In genomic region chr9:124504530-124505005, GRCh38 we compare ENCODE assay signal across 15 cellular contexts. TPM values are rescaled to one million over a fixed set of nuclear protein-coding genes. Genes with fewer than 3 reads are reported as not detected.
DNase-seq lines count a peak whose midpoint lies in the region; ATAC-seq and TF ChIP-seq lines count a peak whose summit lies in the region.
"Had no signal": no experiment of that assay in that cellular context is flagged by ENCODE, and none has a peak within 500 bp of the region (broad histone marks: within the 10 kb centered on the region; RNA-seq: fewer than 3 reads in every experiment).

No MANE protein-coding gene starts in this region.

- ATAC-seq in heart left ventricle, result no peak
- ATAC-seq in lower lobe of right lung, result no peak
- ATAC-seq in GM18519 (IDR thresholded peaks at IDR 0.05; ENCODE audit: low FRiP score, unreplicated experiment), result no peak
- ATAC-seq in HG02678 (IDR thresholded peaks at IDR 0.05; ENCODE audit: unreplicated experiment), result no peak

- TF ChIP-seq CTCF in heart left ventricle (IDR thresholded peaks at IDR 0.05), result no peak
- TF ChIP-seq CTCF in lower lobe of right lung (IDR thresholded peaks at IDR 0.05), result no peak
- no peak for TF ChIP-seq CTCF in transverse colon (IDR thresholded peaks at IDR 0.05)

- H3K4me3 ChIP-seq in heart left ventricle, result peak overlapping the region in 9 of 12 donors; percentile 1 to 36 (median 17)
- H3K4me3 ChIP-seq in adipocyte (ENCODE audit: low read length), result no peak overlapping the region
- H3K4me3 ChIP-seq in lower lobe of right lung, result peak overlapping the region; percentile 23
- H3K4me3 ChIP-seq in transverse colon, result peak overlapping the region in 3 of 4 donors; percentile 16 to 46 (median 22)

- in situ Hi-C loops in transverse colon (cut with MboI; ENCODE audit: low pct_ligation_motif_present in 1 of 4, low pct_unique_long_range_greater_than_20kb in 1 of 4, low sequenced_read_pairs in 3 of 4), result no loop called here

- DNase-seq in heart left ventricle, result peak in 1 of 5 donors; percentile 9
- no peak for DNase-seq in cardiac septum (ENCODE audit: low spot score)
- peak; percentile 10 for DNase-seq in adipocyte (ENCODE audit: low read depth)
- peak; percentile 16 for DNase-seq in lower lobe of right lung
- DNase-seq in transverse colon, result no peak
- DNase-seq in globus pallidus (ENCODE audit: low spot score), result no peak
- DNase-seq: activated CD4-positive, alpha-beta memory T cell treated with anti-CD3 and anti-CD28 coated beads, Interleukin-2, amount 10 ng/mL, durations not matched to agents 7 days and 5 days; activated effector memory CD4-positive, alpha-beta T cell treated with Interleukin-2 at 50 U/mL for 16 hours; NCI-H526 treated with DMSO at 0.1 percent for 48 hours; SHP77 treated with DMSO at 0.1 percent for 48 hours; stimulated activated CD4-positive, alpha-beta T cell treated with anti-CD3 and anti-CD28 coated beads, Interleukin-15, amount 100 ng/mL, for 24 hours had no signal

- WGBS in heart left ventricle, 4 donors, result 0 to 1% (median 0%) methylated on average over 9 to 77 of the region's 81 CpGs; no CpG with 5 or more reads in 1 of the 4 donors
- no CpG with 5 or more reads among the region's 81 CpGs for WGBS in transverse colon (ENCODE audit: low coverage in 1 of 2), 2 donors

- H3K9me3 ChIP-seq in heart left ventricle (no peaks in the 10 kb centered on the region), adipocyte (ENCODE audit: control insufficient read depth, low read length) (no peaks in the 10 kb centered on the region), lower lobe of right lung (no peaks in the 10 kb centered on the region), transverse colon (no peaks in the 10 kb centered on the region)
- H3K9me3 ChIP-seq: neutrophil, tibial nerve had no signal

- H3K4me1 ChIP-seq in heart left ventricle (peaks cover 0 to 23% (median 4%) of the 10 kb centered on the region in 12 donors), adipocyte (ENCODE audit: control insufficient read depth, insufficient read depth, low read length) (peaks cover 4% of the 10 kb centered on the region), lower lobe of right lung (peaks cover 4% of the 10 kb centered on the region), transverse colon (peaks cover 5 to 18% (median 14%) of the 10 kb centered on the region in 4 donors)

- no peak for TF ChIP-seq POLR2A in heart left ventricle (IDR thresholded peaks at IDR 0.05)
- TF ChIP-seq POLR2A in transverse colon (IDR thresholded peaks at IDR 0.05), result no peak

- H3K27ac ChIP-seq in heart left ventricle, result no peak overlapping the region
- H3K27ac ChIP-seq in lower lobe of right lung, result no peak overlapping the region
- no peak overlapping the region for H3K27ac ChIP-seq in transverse colon
- H3K27ac ChIP-seq: neutrophil, tibial nerve had no signal

- no peaks in the 10 kb centered on the region for H3K36me3 ChIP-seq in heart left ventricle
- H3K36me3 ChIP-seq in adipocyte (ENCODE audit: control insufficient read depth, insufficient read depth, low read length, severe bottlenecking), result no peaks in the 10 kb centered on the region
- no peaks in the 10 kb centered on the region for H3K36me3 ChIP-seq in lower lobe of right lung
- H3K36me3 ChIP-seq in transverse colon, result no peaks in the 10 kb centered on the region
- H3K36me3 ChIP-seq: neutrophil, tibial nerve had no signal

- TF ChIP-seq EP300 in transverse colon (IDR thresholded peaks at IDR 0.05; ENCODE audit: low read depth), result no peak

- peaks cover 22 to 62% (median 49%) of the 10 kb centered on the region in 9 donors for H3K27me3 ChIP-seq in heart left ventricle
- peaks cover 45% of the 10 kb centered on the region for H3K27me3 ChIP-seq in adipocyte (replicated peaks; ENCODE audit: control insufficient read depth, insufficient read depth, low read length)
- H3K27me3 ChIP-seq in lower lobe of right lung (ENCODE audit: low read depth), result peaks cover 66% of the 10 kb centered on the region
- peaks cover 77% of the 10 kb centered on the region for H3K27me3 ChIP-seq in transverse colon

- H3K9ac ChIP-seq in adipocyte (ENCODE audit: low read length), result no peak overlapping the region

- intact Hi-C loops in heart left ventricle (cut with DNase I) (no loop called here), cardiac septum (cut with DNase I) (no loop called here), lower lobe of right lung (cut with DNase I) (no loop called here), transverse colon (cut with DNase I; ENCODE audit: low total_unique reads) (no loop called here)

RNA-seq across cellular contexts. Expression of gene NR5A1, which starts 2.6 kb away (rescaled TPM):
- total RNA-seq in heart left ventricle (not detected), cardiac septum (not detected), lower lobe of right lung (not detected), transverse colon (not detected)
- polyA plus RNA-seq in heart left ventricle, result under 1 TPM; 0.04 to 0.14 TPM
- total RNA-seq: activated CD4-positive, alpha-beta memory T cell treated with anti-CD3 and anti-CD28 coated beads, Interleukin-2, amount 10 ng/mL, durations not matched to agents 7 days and 5 days; tibial nerve had no signal

RNA-seq across cellular contexts. Expression of gene ADGRD2, which starts 54.3 kb away (rescaled TPM):
- total RNA-seq in heart left ventricle, result not detected
- not detected for polyA plus RNA-seq in heart left ventricle
- total RNA-seq in cardiac septum, result not detected
- total RNA-seq in lower lobe of right lung, result not detected
- not detected for total RNA-seq in transverse colon
- total RNA-seq: activated CD4-positive, alpha-beta memory T cell treated with anti-CD3 and anti-CD28 coated beads, Interleukin-2, amount 10 ng/mL, durations not matched to agents 7 days and 5 days; tibial nerve had no signal

Comparison
In these comparisons a context has a peak if more than half of its experiments do, and no peak if none do; other contexts are left out.
1. DNase-seq: peak in adipocyte (single experiment) and lower lobe of right lung (single experiment); none in cardiac septum (single experiment), transverse colon (single experiment) and globus pallidus (single experiment).